8 cellular contexts compared by ENCODE assay signal in the genomic region with DNA sequence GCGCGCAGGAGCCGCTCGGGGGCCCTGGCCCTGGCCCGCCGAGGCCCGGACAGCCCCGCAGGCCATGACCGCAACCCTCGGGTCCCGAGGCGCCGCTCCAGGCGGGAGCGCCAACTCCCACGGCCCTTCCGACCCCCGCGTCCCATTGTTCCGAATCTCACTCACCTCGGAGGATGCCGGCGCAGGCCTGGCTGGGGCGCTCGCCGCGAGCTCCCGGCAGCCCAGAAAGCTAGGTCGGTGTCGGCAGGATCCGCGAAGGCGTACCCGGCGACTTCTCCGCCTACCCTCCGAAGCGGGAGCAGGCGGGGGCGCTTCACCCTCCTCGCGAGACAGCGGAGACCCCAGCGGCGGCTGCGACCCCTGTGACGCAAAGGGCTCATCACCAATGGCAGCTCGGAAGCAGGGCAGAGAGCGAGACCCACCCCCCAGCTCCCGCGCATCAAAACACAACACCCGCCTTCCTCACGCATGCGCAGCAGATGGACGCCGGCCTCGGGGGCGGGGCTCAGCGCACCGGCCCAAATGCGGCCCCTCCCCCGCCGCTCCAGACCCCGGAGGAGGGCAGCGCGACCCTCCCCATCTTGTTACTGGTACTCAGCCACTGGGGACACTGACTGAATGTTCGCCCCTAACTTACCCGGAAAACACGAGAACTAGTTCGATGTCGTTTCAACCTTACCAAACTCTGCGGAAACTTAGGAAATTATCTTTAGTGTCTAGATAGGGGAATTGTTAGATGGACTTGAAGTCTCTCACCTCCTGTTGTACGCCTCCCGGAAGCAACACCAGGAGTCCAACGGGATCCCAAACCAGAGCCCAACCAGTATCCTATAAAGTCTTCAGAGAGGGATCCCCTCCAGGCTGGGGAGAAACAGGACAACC. TPM values are rescaled to one million over a fixed set of nuclear protein-coding genes. Genes with fewer than 3 reads are reported as not detected.
A peak's percentile ranks its signal among the peaks of the same experiment; 100 is the strongest.
DNase-seq lines count a peak whose midpoint lies in the region; ATAC-seq and TF ChIP-seq lines count a peak whose summit lies in the region.

No MANE protein-coding gene starts in this region.

- H3K36me3 Mint-ChIP-seq in chondrocyte (ENCODE audit: low read depth) = peaks cover 7% of the 10 kb centered on the region

- DNase-seq in Ammon's horn (ENCODE audit: low spot score) (peak; percentile 97), NCI-H460 (ENCODE audit: extremely low read depth, low read depth) (peak; percentile 67), chondrocyte (ENCODE audit: low spot score) (peak; percentile 97), kidney glomerular epithelial cell (lab: John Stamatoyannopoulos, UW) (peak; percentile 87)
- DNase-seq in activated CD4-positive, alpha-beta T cell treated with anti-CD3 and anti-CD28 coated beads for 24 hours (ENCODE audit: low read depth in 2 of 2) = peak; percentile 84 to 85
- peak; percentile 84 to 88 for DNase-seq in stimulated activated CD4-positive, alpha-beta T cell treated with anti-CD3 and anti-CD28 coated beads, Interleukin-1b, Interleukin-23, amount 100 ng/mL, for 1 hour (ENCODE audit: low read depth in 2 of 2)

- H3K27ac Mint-ChIP-seq in chondrocyte (ENCODE audit: unreplicated experiment) = peak overlapping the region; percentile 97

- peak; percentile 31 for TF ChIP-seq CTCF in chondrocyte (IDR thresholded peaks at IDR 0.05)

- peak; percentile 58 for TF ChIP-seq POLR2A in GM19193 (IDR thresholded peaks at IDR 0.05; ENCODE audit: extremely low read depth, insufficient read depth, insufficient read length)

- no peaks in the 10 kb centered on the region for H3K9me3 Mint-ChIP-seq in chondrocyte (ENCODE audit: low read depth)

- no peaks in the 10 kb centered on the region for H3K27me3 Mint-ChIP-seq in chondrocyte (ENCODE audit: low read depth)

- H3K4me1 Mint-ChIP-seq in chondrocyte (ENCODE audit: low read depth) = peaks cover 34% of the 10 kb centered on the region

- ATAC-seq in HG03432 (IDR thresholded peaks at IDR 0.05; ENCODE audit: unreplicated experiment) = peak; percentile 71

- peak overlapping the region; percentile 98 for H3K4me3 Mint-ChIP-seq in chondrocyte (ENCODE audit: unreplicated experiment)

RNA-seq across cellular contexts. Expression of gene SMIM27, which starts 1.3 kb away (rescaled TPM):
- total RNA-seq in NCI-H460 (2014; rRNA removed; shearing (Covaris generic)) = 1.4 and 11.5 TPM in 2 replicates
- polyA plus RNA-seq in NCI-H460 (2014; cell fraction: nucleus; rRNA removed) = 0.44 TPM in 1 of 2 replicates, not detected in the other
- 11.2 to 14.7 TPM (median 13.2 TPM) in 3 replicates for total RNA-seq in chondrocyte

RNA-seq across cellular contexts. Expression of gene TOPORS, which starts 1.5 kb away (rescaled TPM):
- 17.3 and 18.7 TPM in 2 replicates for total RNA-seq in NCI-H460 (2014; rRNA removed; shearing (Covaris generic))
- polyA plus RNA-seq in NCI-H460 (2014; cell fraction: nucleus; rRNA removed) = 5.8 and 9.5 TPM in 2 replicates
- 14.8 to 19.6 TPM (median 15.3 TPM) in 3 replicates for total RNA-seq in chondrocyte

RNA-seq across cellular contexts. Expression of gene NDUFB6, which starts 22.1 kb away (rescaled TPM):
- total RNA-seq in NCI-H460 (2014; rRNA removed; shearing (Covaris generic)) = 48.3 and 51.0 TPM in 2 replicates
- 30.2 and 34.7 TPM in 2 replicates for polyA plus RNA-seq in NCI-H460 (2014; cell fraction: nucleus; rRNA removed)
- 40.2 to 47.6 TPM (median 43.4 TPM) in 3 replicates for total RNA-seq in chondrocyte

RNA-seq across cellular contexts. Expression of gene RIGI, which starts 24.9 kb away (rescaled TPM):
- total RNA-seq in NCI-H460 (2014; rRNA removed; shearing (Covaris generic)) = 5.5 and 7.0 TPM in 2 replicates
- polyA plus RNA-seq in NCI-H460 (2014; cell fraction: nucleus; rRNA removed) = 2.6 and 4.1 TPM in 2 replicates
- total RNA-seq in chondrocyte = 3.8 to 5.0 TPM (median 3.9 TPM) in 3 replicates

Comparison
In these comparisons a context has a peak if more than half of its experiments do, and no peak if none do; other contexts are left out.
1. Peak in every context shown above with its lines: DNase-seq and ATAC-seq.